ENCODE assay signal across 8 cellular contexts in the genomic region with DNA sequence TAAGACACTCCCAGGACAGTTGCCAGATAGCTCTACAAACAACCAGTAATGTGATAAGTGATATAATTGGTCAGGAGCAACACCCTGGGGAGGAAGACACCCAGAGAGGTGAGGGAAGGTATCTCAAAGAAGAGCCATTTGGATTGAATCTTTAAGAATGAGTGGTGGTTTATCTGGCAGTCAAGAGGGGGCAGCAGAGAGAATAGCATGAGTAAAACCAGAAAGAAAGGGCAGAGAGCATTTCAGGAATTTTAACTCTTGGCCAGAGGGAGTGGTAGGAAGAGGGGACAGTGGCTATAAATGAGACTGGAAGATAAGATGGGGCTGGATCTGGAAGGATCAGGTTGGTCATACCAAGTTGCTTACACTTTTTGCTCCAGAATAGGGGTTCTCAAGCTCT. TPM values are rescaled to one million over a fixed set of nuclear protein-coding genes. Genes with fewer than 3 reads are reported as not detected.
DNase-seq lines count a peak whose midpoint lies in the region; TF ChIP-seq lines count a peak whose summit lies in the region.

No MANE protein-coding gene starts in this region.

- H3K4me3 ChIP-seq in Peyer's patch (no peak overlapping the region), esophagus muscularis mucosa (no peak overlapping the region), trophoblast cell (ENCODE audit: low read depth, low read length) (no peak overlapping the region), suprapubic skin (no peak overlapping the region)

- H3K9ac ChIP-seq in trophoblast cell (ENCODE audit: low read length), result no peak overlapping the region

- H3K23ac ChIP-seq in trophoblast cell (ENCODE audit: low read length), result no peak overlapping the region

- no peak overlapping the region for H4K8ac ChIP-seq in trophoblast cell (ENCODE audit: low read depth, low read length)

- DNase-seq in NCI-H187 treated with DMSO at 0.1 percent for 48 hours (lab: John Stamatoyannopoulos, UW), result peak; percentile 1
- DNase-seq in NCI-H187 (lab: John Stamatoyannopoulos, UW), result no peak
- peak; percentile 30 for DNase-seq in HT1080 (ENCODE audit: low read depth)
- no peak for DNase-seq in Peyer's patch
- no peak for DNase-seq in esophagus muscularis mucosa (ENCODE audit: extremely low spot score)
- DNase-seq in trophoblast cell, result peak; percentile 33 to 76
- DNase-seq in suprapubic skin (ENCODE audit: low spot score in 2 of 2), result no peak
- DNase-seq in NCI-H2029 treated with DMSO at 0.1 percent for 48 hours (lab: John Stamatoyannopoulos, UW), result no peak

- H3K27me3 ChIP-seq in Peyer's patch (no peaks in the 10 kb centered on the region), esophagus muscularis mucosa (peaks cover 0 to 3% (median 0%) of the 10 kb centered on the region in 4 donors), trophoblast cell (ENCODE audit: insufficient read depth, low read length) (no peaks in the 10 kb centered on the region), suprapubic skin (no peaks in the 10 kb centered on the region)

- H3K4me2 ChIP-seq in trophoblast cell (ENCODE audit: low read length), result no peak overlapping the region

- no peaks in the 10 kb centered on the region for H3K9me3 ChIP-seq in Peyer's patch
- no peaks in the 10 kb centered on the region for H3K9me3 ChIP-seq in esophagus muscularis mucosa
- H3K9me3 ChIP-seq in trophoblast cell (ENCODE audit: insufficient read depth, low read depth, low read length), result no peaks in the 10 kb centered on the region
- H3K9me3 ChIP-seq in suprapubic skin, result no peaks in the 10 kb centered on the region

- TF ChIP-seq EP300 in esophagus muscularis mucosa (IDR thresholded peaks at IDR 0.05) (no peak), suprapubic skin (IDR thresholded peaks at IDR 0.05) (no peak)

- H3K36me3 ChIP-seq in Peyer's patch, result no peaks in the 10 kb centered on the region
- H3K36me3 ChIP-seq in esophagus muscularis mucosa, result no peaks in the 10 kb centered on the region
- H3K36me3 ChIP-seq in trophoblast cell (ENCODE audit: control insufficient read depth in 1 of 2, insufficient read depth in 2 of 2, low read length in 2 of 2), result no peaks in the 10 kb centered on the region
- no peaks in the 10 kb centered on the region for H3K36me3 ChIP-seq in suprapubic skin

- no peak overlapping the region for H3K18ac ChIP-seq in trophoblast cell (ENCODE audit: low read length)

- no peak overlapping the region for H2AK5ac ChIP-seq in trophoblast cell (ENCODE audit: low read length)

- TF ChIP-seq CTCF in Peyer's patch (IDR thresholded peaks at IDR 0.05) (peak; percentile 14 to 59 (median 44)), esophagus muscularis mucosa (IDR thresholded peaks at IDR 0.05) (peak; percentile 35 to 56 (median 39)), suprapubic skin (IDR thresholded peaks at IDR 0.05) (peak in 1 of 2 donors; percentile 49)

- no peak overlapping the region for H4K12ac ChIP-seq in trophoblast cell (ENCODE audit: low read depth, low read length)

- no peak overlapping the region for H3K14ac ChIP-seq in trophoblast cell (ENCODE audit: low read length)

- H2BK5ac ChIP-seq in trophoblast cell (ENCODE audit: low read depth, low read length, poor library complexity), result no peak overlapping the region

- H3K79me1 ChIP-seq in trophoblast cell (ENCODE audit: low read length), result no peaks in the 10 kb centered on the region

- no peak overlapping the region for H3K27ac ChIP-seq in Peyer's patch
- H3K27ac ChIP-seq in esophagus muscularis mucosa (replicated peaks in 1 of 4), result no peak overlapping the region
- H3K27ac ChIP-seq in trophoblast cell (ENCODE audit: low read depth, low read length), result no peak overlapping the region
- H3K27ac ChIP-seq in suprapubic skin, result no peak overlapping the region

- no peak overlapping the region for H2BK120ac ChIP-seq in trophoblast cell (ENCODE audit: insufficient read depth, low read length, poor library complexity)

- no peaks in the 10 kb centered on the region for H3K4me1 ChIP-seq in Peyer's patch
- H3K4me1 ChIP-seq in esophagus muscularis mucosa, result peaks cover 0 to 6% (median 5%) of the 10 kb centered on the region in 4 donors
- H3K4me1 ChIP-seq in trophoblast cell (ENCODE audit: control insufficient read depth in 1 of 2, insufficient read depth in 2 of 2, low read length in 2 of 2), result peaks cover 3 to 4% of the 10 kb centered on the region in 2 experiments
- H3K4me1 ChIP-seq in suprapubic skin, result no peaks in the 10 kb centered on the region

- H3K4ac ChIP-seq in trophoblast cell (ENCODE audit: low read depth, low read length), result no peak overlapping the region

- H2BK12ac ChIP-seq in trophoblast cell (ENCODE audit: low read length), result no peak overlapping the region

- H4K91ac ChIP-seq in trophoblast cell (ENCODE audit: low read depth, low read length), result no peak overlapping the region

- TF ChIP-seq POLR2A in Peyer's patch (IDR thresholded peaks at IDR 0.05) (no peak), esophagus muscularis mucosa (IDR thresholded peaks at IDR 0.05; ENCODE audit: low read depth) (no peak), suprapubic skin (IDR thresholded peaks at IDR 0.05) (no peak)

- no peaks in the 10 kb centered on the region for H3K79me2 ChIP-seq in trophoblast cell (ENCODE audit: control insufficient read depth, insufficient read depth, low read length, poor library complexity)

- intact Hi-C loops in esophagus muscularis mucosa (cut with DNase I), result no loop called here

- H2AFZ ChIP-seq in trophoblast cell (ENCODE audit: insufficient read depth, low read length, poor library complexity), result no peak overlapping the region

RNA-seq across cellular contexts. Expression of gene SEPTIN6, which starts 5.9 kb away (rescaled TPM):
- total RNA-seq in HT1080 (2014; rRNA removed; shearing (Covaris generic)), result 13.6 and 19.3 TPM in 2 replicates
- polyA plus RNA-seq in HT1080 (2015; cell fraction: cytosol; rRNA removed), result 7.2 and 7.5 TPM in 2 replicates
- polyA plus RNA-seq in HT1080 (2015; cell fraction: nucleus; rRNA removed), result 4.7 and 5.8 TPM in 2 replicates
- 100 to 1,000 TPM in 1 of 4 donors, 10 to 100 TPM in 2, 1 to 10 TPM in 1; 4.9 to 116 (median 15.5) TPM for total RNA-seq in Peyer's patch
- total RNA-seq in esophagus muscularis mucosa, result 10 to 100 TPM; 51.5 to 67.2 (median 60.5) TPM
- polyA plus RNA-seq in trophoblast cell (2013), result 83.6 and 84.6 TPM in 2 replicates
- 10 to 100 TPM; 10.1 to 14.1 (median 10.9) TPM for total RNA-seq in suprapubic skin

RNA-seq across cellular contexts. Expression of gene SOWAHD, which starts 59.6 kb away (rescaled TPM):
- total RNA-seq in HT1080 (2014; rRNA removed; shearing (Covaris generic)), result 0.05 and 0.13 TPM in 2 replicates
- polyA plus RNA-seq in HT1080 (2015; cell fraction: cytosol; rRNA removed), result 0.18 TPM in 1 of 2 replicates, not detected in the other
- 0.08 TPM in 1 of 2 replicates, not detected in the other for polyA plus RNA-seq in HT1080 (2015; cell fraction: nucleus; rRNA removed)
- total RNA-seq in Peyer's patch, result 1 to 10 TPM in 3 of 4 donors, not detected in 1; 1.3 to 2.7 (median 2.5) TPM
- total RNA-seq in esophagus muscularis mucosa, result not detected
- polyA plus RNA-seq in trophoblast cell (2013), result 0.65 and 0.77 TPM in 2 replicates
- under 1 TPM in 1 of 4 donors, not detected in 3; 0.64 TPM for total RNA-seq in suprapubic skin

Comparison
In these comparisons a context has a peak if more than half of its experiments do, and no peak if none do; other contexts are left out.
1. DNase-seq: peak in NCI-H187 treated with DMSO at 0.1 percent for 48 hours (single experiment), HT1080 (single experiment) and trophoblast cell (2 of 2); none in NCI-H187 (0 of 2), Peyer's patch (0 of 3), esophagus muscularis mucosa (single experiment), suprapubic skin (0 of 2) and NCI-H2029 treated with DMSO at 0.1 percent for 48 hours (single experiment).